8 cellular contexts compared by ENCODE assay signal in the genomic region with DNA sequence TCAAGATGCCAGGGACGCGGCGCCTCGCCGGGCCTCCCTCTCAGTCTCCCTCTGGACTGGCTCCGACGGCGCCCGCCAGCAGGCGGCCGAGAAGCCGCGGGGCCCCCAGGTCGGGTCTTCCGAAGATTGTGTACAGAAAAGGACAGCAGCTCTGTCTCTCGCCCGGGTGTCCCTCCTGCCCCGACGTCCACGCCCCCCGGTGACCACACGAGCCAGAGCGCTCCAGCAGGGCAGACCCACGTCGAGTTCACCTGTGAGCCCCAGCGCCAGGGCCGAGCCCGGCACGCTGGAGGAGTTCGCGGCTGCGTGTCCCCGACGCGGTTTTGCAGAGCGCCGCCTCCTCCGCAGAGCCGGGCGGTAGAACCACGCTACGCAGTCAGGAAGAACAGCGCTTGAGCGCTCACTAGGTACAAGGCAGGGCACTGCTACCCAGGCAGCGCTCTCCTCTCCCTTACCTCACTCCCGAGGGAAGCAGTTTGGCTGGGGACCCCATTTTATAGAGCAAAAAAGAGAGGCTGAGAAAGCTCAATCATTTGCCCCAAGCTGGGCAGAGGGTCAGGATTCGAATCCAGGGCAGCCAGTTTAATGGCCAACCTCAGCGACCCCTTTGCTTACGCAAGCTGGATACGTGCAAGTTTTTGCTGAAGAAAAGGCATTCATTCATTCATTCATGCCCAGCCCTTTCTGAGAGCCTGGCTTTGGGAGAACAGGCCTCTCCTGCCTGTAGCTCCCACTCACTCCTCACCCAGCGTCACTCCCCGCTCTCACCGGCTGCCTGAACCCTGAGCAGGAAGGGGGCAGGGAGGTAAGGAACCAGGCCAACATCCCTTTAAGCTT. TPM values are rescaled to one million over a fixed set of nuclear protein-coding genes. Genes with fewer than 3 reads are reported as not detected.
DNase-seq lines count a peak whose midpoint lies in the region; ATAC-seq and TF ChIP-seq lines count a peak whose summit lies in the region.

No MANE protein-coding gene starts in this region.

- no peaks in the 10 kb centered on the region for H3K36me3 ChIP-seq in BLaER1 treated with 17β-estradiol and CSF1 and Interleukin-3, amounts not matched to agents 10 nM and 100 nM
- H3K36me3 ChIP-seq in HUES6 (ENCODE audit: control insufficient read depth, insufficient read depth, low read length) (no peaks in the 10 kb centered on the region), spleen (no peaks in the 10 kb centered on the region)

- peak overlapping the region; percentile 30 to 62 (median 50); a peak in 19 of 20 replicates for H3K4me3 ChIP-seq in BLaER1 treated with 17β-estradiol and CSF1 and Interleukin-3, amounts not matched to agents 10 nM and 100 nM
- H3K4me3 ChIP-seq in HUES6 (ENCODE audit: low read depth, low read length) (peak overlapping the region; percentile 73), iPS-11a (ENCODE audit: low read depth, low read length) (peak overlapping the region; percentile 20), spleen (peak overlapping the region; percentile 3 to 96 (median 52))

- H3K4me1 Mint-ChIP-seq in activated naive CD8-positive, alpha-beta T cell treated with anti-CD3 and anti-CD28 coated beads for 36 hours = peaks cover 23% of the 10 kb centered on the region

- intact Hi-C loops in spleen (cut with DNase I; ENCODE audit: low total_unique reads) = no loop called here

- H3K4me3 Mint-ChIP-seq in activated naive CD8-positive, alpha-beta T cell treated with anti-CD3 and anti-CD28 coated beads for 36 hours = peak overlapping the region; percentile 61

- peak overlapping the region; percentile 81 to 100 (median 95) for H3K4me2 ChIP-seq in BLaER1 treated with 17β-estradiol and CSF1 and Interleukin-3, amounts not matched to agents 10 nM and 100 nM

- H4K20me1 ChIP-seq in BLaER1 treated with 17β-estradiol and CSF1 and Interleukin-3, amounts not matched to agents 10 nM and 100 nM = peaks cover 7 to 51% (median 25%) of the 10 kb centered on the region in 11 experiments

- peaks cover 42 to 96% (median 86%) of the 10 kb centered on the region in 11 experiments for H3K27me3 ChIP-seq in BLaER1 treated with 17β-estradiol and CSF1 and Interleukin-3, amounts not matched to agents 10 nM and 100 nM
- peaks cover 21% of the 10 kb centered on the region for H3K27me3 ChIP-seq in HUES6 (ENCODE audit: control insufficient read depth, insufficient read depth, low read length)
- peaks cover 0 to 22% (median 0%) of the 10 kb centered on the region in 7 donors for H3K27me3 ChIP-seq in spleen (replicated peaks in 1 of 7)

- peaks cover 40 to 57% (median 50%) of the 10 kb centered on the region in 10 experiments for H3K4me1 ChIP-seq in BLaER1 treated with 17β-estradiol and CSF1 and Interleukin-3, amounts not matched to agents 10 nM and 100 nM
- H3K4me1 ChIP-seq in HUES6 (ENCODE audit: control insufficient read depth, insufficient read depth, low read length) (peaks cover 26% of the 10 kb centered on the region; the same call in 1 of the 2 replicates), spleen (peaks cover 21 to 75% (median 55%) of the 10 kb centered on the region in 6 donors)

- H3K27ac ChIP-seq in BLaER1 treated with 17β-estradiol and CSF1 and Interleukin-3, amounts not matched to agents 10 nM and 100 nM = peak overlapping the region in 2 of 11 experiments; percentile 35 to 46; a peak in 2 of 22 replicates
- H3K27ac ChIP-seq in HUES6 (ENCODE audit: low read depth, low read length) (peak overlapping the region; percentile 22; the same call in 1 of the 2 replicates), spleen (peak overlapping the region in 7 of 8 donors; percentile 73 to 99 (median 97))

- peak overlapping the region in 7 of 11 experiments; percentile 16 to 50 (median 31); a peak in 5 of 22 replicates for H3K9ac ChIP-seq in BLaER1 treated with 17β-estradiol and CSF1 and Interleukin-3, amounts not matched to agents 10 nM and 100 nM
- peak overlapping the region; percentile 67 for H3K9ac ChIP-seq in HUES6 (ENCODE audit: low read length)

- no peak for TF ChIP-seq POLR2A in spleen (IDR thresholded peaks at IDR 0.05)

- peaks cover 22% of the 10 kb centered on the region for H3K27me3 Mint-ChIP-seq in activated naive CD8-positive, alpha-beta T cell treated with anti-CD3 and anti-CD28 coated beads for 36 hours

- WGBS in spleen, 5 donors = 1 to 6% (median 3%) methylated on average over 19 to 53 of the region's 53 CpGs

- peak in 9 of 11 experiments; percentile 12 to 50 (median 22) for TF ChIP-seq CTCF in spleen (IDR thresholded peaks at IDR 0.05 in 8 of 11, conservative IDR thresholded peaks at IDR 0.05 in 3 of 11)

- H3K27ac Mint-ChIP-seq in activated naive CD8-positive, alpha-beta T cell treated with anti-CD3 and anti-CD28 coated beads for 36 hours = no peak overlapping the region

- H3K9me3 Mint-ChIP-seq in activated naive CD8-positive, alpha-beta T cell treated with anti-CD3 and anti-CD28 coated beads for 36 hours = no peaks in the 10 kb centered on the region

- H3K9me3 ChIP-seq in BLaER1 treated with 17β-estradiol and CSF1 and Interleukin-3, amounts not matched to agents 10 nM and 100 nM (replicated peaks in 1 of 11) = no peaks in the 10 kb centered on the region
- H3K9me3 ChIP-seq in HUES6 (ENCODE audit: control insufficient read depth, insufficient read depth, low read depth, low read length) = no peaks in the 10 kb centered on the region
- H3K9me3 ChIP-seq in spleen = no peaks in the 10 kb centered on the region

- ATAC-seq in HG03521 (IDR thresholded peaks at IDR 0.05; ENCODE audit: unreplicated experiment) = no peak

- DNase-seq in SW480 (ENCODE audit: low spot score) = peak; percentile 49
- peak; percentile 76 for DNase-seq in activated naive CD8-positive, alpha-beta T cell treated with anti-CD3 and anti-CD28 coated beads for 36 hours
- DNase-seq in spleen = peak; percentile 94
- DNase-seq in ureter (ENCODE audit: low spot score) = no peak

- H3K36me3 Mint-ChIP-seq in activated naive CD8-positive, alpha-beta T cell treated with anti-CD3 and anti-CD28 coated beads for 36 hours = peaks cover 3% of the 10 kb centered on the region

RNA-seq across cellular contexts. Expression of a gene that starts 3.0 kb away (rescaled TPM):
- total RNA-seq in activated naive CD8-positive, alpha-beta T cell treated with anti-CD3 and anti-CD28 coated beads for 36 hours = 10 to 100 TPM; 70.8 to 71.6 TPM
- 100 to 1,000 TPM in 5 of 7 donors, 10 to 100 TPM in 2; 81.7 to 141 (median 121) TPM for total RNA-seq in spleen
- polyA plus RNA-seq in spleen = 10 to 100 TPM; 23.7 to 41.0 (median 29.2) TPM
- total RNA-seq in ureter = 37.8 TPM

Comparison
In these comparisons a context has a peak if more than half of its experiments do, and no peak if none do; other contexts are left out.
1. H3K4me3 ChIP-seq: peak in every context shown above with its lines; median percentile 73 in HUES6; 52 in spleen; 50 in BLaER1 treated with 17β-estradiol and CSF1 and Interleukin-3, amounts not matched to agents 10 nM and 100 nM; 20 in iPS-11a.